ENCODE assay signal across 8 cellular contexts in the genomic region with DNA sequence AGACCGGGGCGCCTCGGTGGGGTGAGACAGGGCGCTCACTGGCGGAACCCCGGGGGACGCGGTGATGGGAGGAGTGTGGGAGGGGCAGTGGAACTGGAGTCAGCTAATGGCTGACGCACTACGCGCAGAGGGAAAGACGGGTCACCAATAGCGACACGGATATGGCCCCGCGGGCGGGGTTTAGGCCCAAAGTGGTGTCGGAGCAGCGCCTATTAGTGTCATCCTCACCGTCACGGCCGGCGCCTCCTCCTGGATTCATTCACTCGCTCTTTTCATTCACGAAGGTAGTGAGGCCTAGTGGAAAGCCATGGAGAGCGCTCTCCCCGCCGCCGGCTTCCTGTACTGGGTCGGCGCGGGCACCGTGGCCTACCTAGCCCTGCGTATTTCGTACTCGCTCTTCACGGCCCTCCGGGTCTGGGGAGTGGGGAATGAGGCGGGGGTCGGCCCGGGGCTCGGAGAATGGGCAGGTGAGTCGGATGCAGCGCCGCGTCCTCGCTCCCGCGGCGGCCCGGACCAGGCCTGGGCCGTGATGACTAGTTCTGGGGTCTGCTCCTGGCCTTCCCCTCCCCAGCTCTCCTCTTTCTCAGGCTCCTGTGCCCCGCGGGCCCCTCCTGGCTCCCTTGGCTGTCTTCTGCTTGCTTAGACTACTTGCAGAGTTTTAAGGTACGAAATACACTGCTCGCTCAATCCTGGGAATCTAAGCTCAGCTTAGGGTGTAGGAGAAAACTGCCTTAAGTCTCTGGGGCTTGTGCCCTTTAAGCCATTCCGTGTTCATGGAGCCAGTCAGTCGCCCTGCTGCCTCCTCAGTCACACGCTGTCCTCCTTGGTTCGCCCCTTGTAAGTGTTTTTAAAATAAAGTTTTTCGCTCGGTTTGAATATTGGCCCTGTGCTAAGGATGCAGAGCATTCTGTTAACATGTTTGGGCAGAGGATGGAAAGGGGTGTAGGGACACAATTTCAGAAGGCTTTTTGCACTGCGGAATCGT. TPM values are rescaled to one million over a fixed set of nuclear protein-coding genes. Genes with fewer than 3 reads are reported as not detected.
A peak's percentile ranks its signal among the peaks of the same experiment; 100 is the strongest.
DNase-seq lines count a peak whose midpoint lies in the region; ATAC-seq and TF ChIP-seq lines count a peak whose summit lies in the region.

TSS of gene HSD17B12 (plus strand) at position 218 of the 985 bp plus-strand sequence. CDS start at position 308, 90 bp downstream.

- H3K27me3 ChIP-seq in GM06990 (replicated peaks; ENCODE audit: control insufficient read depth, insufficient read depth, low read length) (no peaks in the 10 kb centered on the region), SK-N-SH (ENCODE audit: insufficient read depth) (no peaks in the 10 kb centered on the region), gastroesophageal sphincter (no peaks in the 10 kb centered on the region), neutrophil (peaks cover 9% of the 10 kb centered on the region)

- TF ChIP-seq CTCF in GM06990 (IDR thresholded peaks at IDR 0.05; ENCODE audit: insufficient read depth, low read length, poor library complexity, severe bottlenecking) (no peak), SK-N-SH (IDR thresholded peaks at IDR 0.05) (no peak), gastroesophageal sphincter (IDR thresholded peaks at IDR 0.05) (no peak), neutrophil (IDR thresholded peaks at IDR 0.05) (no peak)

- TF ChIP-seq POLR2A in gastroesophageal sphincter (IDR thresholded peaks at IDR 0.05), result peak; percentile 76 to 82

- no peaks in the 10 kb centered on the region for H3K9me2 ChIP-seq in SK-N-SH

- no peaks in the 10 kb centered on the region for H3F3A ChIP-seq in SK-N-SH (replicated peaks; ENCODE audit: insufficient read depth)

- H3K36me3 ChIP-seq in GM06990 (ENCODE audit: control insufficient read depth, insufficient read depth, low read length) (peaks cover 1% of the 10 kb centered on the region; the same call in 1 of the 2 replicates), SK-N-SH (replicated peaks in 1 of 2; ENCODE audit: control insufficient read depth in 1 of 2, insufficient read depth in 2 of 2, low read length in 1 of 2) (peaks cover 9 to 10% of the 10 kb centered on the region in 2 experiments), gastroesophageal sphincter (no peaks in the 10 kb centered on the region), neutrophil (no peaks in the 10 kb centered on the region)

- POLR2A ChIA-PET in SK-N-SH (lab: Yijun Ruan, JAX), result interaction anchor here (1.1 kb wide), 1 partner anchor 13 kb away, joined by 3 read pairs; no protein-coding TSS in a partner anchor

- no peaks in the 10 kb centered on the region for H3K9me3 ChIP-seq in SK-N-SH
- no peaks in the 10 kb centered on the region for H3K9me3 ChIP-seq in gastroesophageal sphincter
- H3K9me3 ChIP-seq in neutrophil, result no peaks in the 10 kb centered on the region

- no peaks in the 10 kb centered on the region for H4K20me1 ChIP-seq in SK-N-SH (ENCODE audit: insufficient read depth)

- peak within 1 kb of the TSS; percentile 74 for H3K4me2 ChIP-seq in SK-N-SH

- peak; percentile 99 for DNase-seq in GM06990 (ENCODE audit: extremely low read depth, insufficient read length)
- peak; percentile 78 for DNase-seq in NCI-H1048 (lab: John Stamatoyannopoulos, UW)
- peak; percentile 90 for DNase-seq in SK-N-SH
- peak; percentile 99 for DNase-seq in activated naive CD4-positive, alpha-beta T cell treated with anti-CD3 and anti-CD28 coated beads, Interleukin-2, amount 50 U/mL, for 16 hours
- DNase-seq in substantia nigra (lab: John Stamatoyannopoulos, UW), result peak; percentile 80 to 100 (median 99)

- TF ChIP-seq RAD21 in SK-N-SH (IDR thresholded peaks at IDR 0.05; ENCODE audit: low read length), result no peak

- H3K4me1 ChIP-seq in SK-N-SH (ENCODE audit: control insufficient read depth in 1 of 2, insufficient read depth in 2 of 2, low read depth in 1 of 2, low read length in 1 of 2) (peaks cover 0 to 10% of the 10 kb centered on the region in 2 experiments; a peak in 2 of 4 replicates), gastroesophageal sphincter (peaks cover 5 to 27% (median 6%) of the 10 kb centered on the region in 3 donors), neutrophil (ENCODE audit: control insufficient read depth in 1 of 2, insufficient read depth in 1 of 2, low read depth in 1 of 2, low read length in 1 of 2) (peaks cover 49 to 56% of the 10 kb centered on the region in 2 experiments)

- H3K27ac ChIP-seq in SK-N-SH (ENCODE audit: low read depth in 2 of 2, low read length in 1 of 2) (peak within 1 kb of the TSS; percentile 83 to 85), gastroesophageal sphincter (peak within 1 kb of the TSS; percentile 73 to 97 (median 93)), neutrophil (peak within 1 kb of the TSS; percentile 90), substantia nigra (ENCODE audit: low read depth, low read length, poor library complexity, severe bottlenecking) (peak within 1 kb of the TSS; percentile 77)

- H3K4me3 ChIP-seq in GM06990 (replicated peaks; ENCODE audit: low read depth, low read length), result peak within 1 kb of the TSS; percentile 93
- peak within 1 kb of the TSS; percentile 61 to 66 for H3K4me3 ChIP-seq in SK-N-SH (ENCODE audit: low read depth in 2 of 2, low read length in 1 of 2)
- peak within 1 kb of the TSS; percentile 59 to 65 for H3K4me3 ChIP-seq in gastroesophageal sphincter
- H3K4me3 ChIP-seq in neutrophil (ENCODE audit: low read depth in 1 of 2, low read length in 1 of 2), result peak within 1 kb of the TSS; percentile 85 to 95

- H3K79me2 ChIP-seq in SK-N-SH (ENCODE audit: insufficient read depth), result peaks cover 14% of the 10 kb centered on the region; the same call in 1 of the 2 replicates

- H3K9ac ChIP-seq in SK-N-SH, result peak within 1 kb of the TSS; percentile 83

- ATAC-seq in HG02571 (IDR thresholded peaks at IDR 0.05; ENCODE audit: unreplicated experiment), result peak; percentile 96
- ATAC-seq in gastroesophageal sphincter, result peak; percentile 100

- TF ChIP-seq EP300 in SK-N-SH (IDR thresholded peaks at IDR 0.05; ENCODE audit: borderline replicate concordance in 1 of 2, low read depth in 1 of 2, low read length in 1 of 2), result no peak
- TF ChIP-seq EP300 in gastroesophageal sphincter (IDR thresholded peaks at IDR 0.05), result no peak

- H2AFZ ChIP-seq in SK-N-SH (ENCODE audit: low read depth), result peak within 1 kb of the TSS; percentile 79; the same call in 1 of the 2 replicates

- 42% methylated on average over 45 of the region's 64 CpGs for WGBS in SK-N-SH (ENCODE audit: low lambda C conversion rate)
- 0 to 2% methylated on average over 12 to 18 of the region's 64 CpGs for WGBS in gastroesophageal sphincter (ENCODE audit: low coverage in 1 of 2), 2 donors

- CTCF ChIA-PET in SK-N-SH (lab: Yijun Ruan, JAX), result interaction anchor here (0.7 to 0.8 kb wide), 2 partner anchors 103 to 520 kb away, joined by 3 read pairs; no protein-coding TSS in a partner anchor

TF ChIP-seq in SK-N-SH, 30 proteins besides CTCF, POLR2A, EP300 and RAD21 (continues in another document):
- no peak for TF ChIP-seq YY1 (IDR thresholded peaks at IDR 0.05; ENCODE audit: low read depth)
- no peak for TF ChIP-seq RXRA (IDR thresholded peaks at IDR 0.05; ENCODE audit: borderline replicate concordance, low read depth)
- no peak for TF ChIP-seq ZBTB33 (IDR thresholded peaks at IDR 0.05; ENCODE audit: borderline replicate concordance, low read depth)
- no peak for TF ChIP-seq EZH2phosphoT487 (IDR thresholded peaks at IDR 0.05; ENCODE audit: borderline replicate concordance, low read depth)
- peak; percentile 71; the same call in 1 of the 2 replicates for TF ChIP-seq TAF1 (IDR thresholded peaks at IDR 0.05; ENCODE audit: borderline replicate concordance, low read depth, low read length)
- no peak for TF ChIP-seq CHD2 (IDR thresholded peaks at IDR 0.05; ENCODE audit: low read length, partially characterized antibody)
- peak; percentile 56; the same call in 1 of the 2 replicates for TF ChIP-seq MXI1 (IDR thresholded peaks at IDR 0.05; ENCODE audit: low read depth, low read length)
- no peak for TF ChIP-seq RFX5 (IDR thresholded peaks at IDR 0.05; ENCODE audit: low read length)
- TF ChIP-seq JUND (IDR thresholded peaks at IDR 0.05), result no peak
- TF ChIP-seq, protein P1, sequence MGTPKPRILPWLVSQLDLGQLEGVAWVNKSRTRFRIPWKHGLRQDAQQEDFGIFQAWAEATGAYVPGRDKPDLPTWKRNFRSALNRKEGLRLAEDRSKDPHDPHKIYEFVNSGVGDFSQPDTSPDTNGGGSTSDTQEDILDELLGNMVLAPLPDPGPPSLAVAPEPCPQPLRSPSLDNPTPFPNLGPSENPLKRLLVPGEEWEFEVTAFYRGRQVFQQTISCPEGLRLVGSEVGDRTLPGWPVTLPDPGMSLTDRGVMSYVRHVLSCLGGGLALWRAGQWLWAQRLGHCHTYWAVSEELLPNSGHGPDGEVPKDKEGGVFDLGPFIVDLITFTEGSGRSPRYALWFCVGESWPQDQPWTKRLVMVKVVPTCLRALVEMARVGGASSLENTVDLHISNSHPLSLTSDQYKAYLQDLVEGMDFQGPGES (IDR thresholded peaks at IDR 0.05; ENCODE audit: low read depth, low read length), result no peak
- TF ChIP-seq MEF2A (IDR thresholded peaks at IDR 0.05; ENCODE audit: borderline replicate concordance, low read depth), result no peak
- no peak for TF ChIP-seq TEAD4 (IDR thresholded peaks at IDR 0.05; ENCODE audit: borderline replicate concordance, insufficient read depth)

RNA-seq across cellular contexts. Expression of gene HSD17B12, which starts in this region (rescaled TPM):
- 19.7 and 27.3 TPM in 2 replicates for polyA plus RNA-seq in SK-N-SH (2012; rRNA removed)
- 25.7 and 30.5 TPM in 2 replicates for polyA plus RNA-seq in SK-N-SH (2012; cell fraction: cytosol; rRNA removed)
- polyA plus RNA-seq in SK-N-SH (2012; cell fraction: nucleus; rRNA removed), result 12.4 and 24.9 TPM in 2 replicates
- total RNA-seq in gastroesophageal sphincter, result 10 to 100 TPM; 37.5 to 47.5 (median 42.2) TPM

Comparison
In these comparisons a context has a peak if more than half of its experiments do, and no peak if none do; other contexts are left out.
1. Peak in every context shown above with its lines: DNase-seq, ATAC-seq, H3K4me3 ChIP-seq and H3K27ac ChIP-seq.